Comparison of ENCODE assay signal across 8 cellular contexts in the genomic region with DNA sequence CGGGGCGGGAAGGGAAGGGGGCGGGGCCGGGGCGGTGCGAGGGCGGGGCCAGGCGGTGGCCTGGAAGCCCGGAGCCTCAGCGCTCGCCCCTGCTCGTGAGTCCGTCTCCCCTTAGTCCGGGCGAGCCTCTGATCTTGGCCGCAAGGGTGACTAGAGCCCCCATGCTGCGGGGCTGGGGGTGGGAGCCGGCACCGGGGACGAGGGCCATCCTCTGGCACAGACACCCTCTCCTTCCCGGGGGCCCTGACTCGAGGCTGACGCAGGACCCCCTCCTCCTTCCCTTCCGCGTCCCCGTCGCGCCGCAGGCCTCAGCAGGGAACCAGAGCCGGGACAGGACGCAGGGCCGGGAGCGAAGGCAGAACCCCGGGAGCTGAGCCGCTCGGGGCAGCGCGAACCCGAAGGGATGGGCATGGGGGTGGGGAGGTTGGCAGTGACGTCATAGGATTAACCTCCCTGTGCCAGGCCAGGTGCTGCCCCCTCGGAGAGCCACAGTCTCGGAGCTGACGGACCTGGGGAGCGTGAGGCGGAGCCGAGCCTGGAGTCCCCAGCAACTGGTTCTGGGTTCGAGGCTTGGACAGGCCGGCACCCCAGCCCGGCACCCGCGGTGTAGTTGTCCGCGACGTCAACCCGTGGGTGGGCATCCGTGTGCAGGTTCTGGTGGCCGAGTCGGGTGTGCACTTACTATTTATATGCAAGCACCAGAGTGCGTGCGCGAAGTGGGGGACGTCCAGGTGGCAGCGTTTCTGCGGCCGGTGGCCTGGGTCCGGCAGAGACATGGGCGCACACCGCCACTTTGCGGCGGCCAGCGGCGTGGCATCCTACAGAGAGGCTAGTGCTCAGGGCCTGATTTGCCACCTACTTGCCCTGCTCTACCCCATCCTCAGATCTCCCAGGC. TPM values are rescaled to one million over a fixed set of nuclear protein-coding genes. Genes with fewer than 3 reads are reported as not detected.
DNase-seq lines count a peak whose midpoint lies in the region; ATAC-seq and TF ChIP-seq lines count a peak whose summit lies in the region.

No MANE protein-coding gene starts in this region.

- H3K4me3 ChIP-seq in GM06990 (replicated peaks; ENCODE audit: low read depth, low read length) (peak overlapping the region; percentile 79), fibroblast of the aortic adventitia (ENCODE audit: low read depth, low read length) (peak overlapping the region; percentile 81)

- peak; percentile 62 to 73 for ATAC-seq in natural killer cell treated with Interleukin-12 subunit alpha and Interleukin-12 subunit beta and Interleukin-15 and Interleukin-18, amount 100 ng/mL, for 72 hours
- ATAC-seq in GM18907 (IDR thresholded peaks at IDR 0.05; ENCODE audit: unreplicated experiment) = no peak

- H3K27me3 ChIP-seq in GM06990 (replicated peaks; ENCODE audit: control insufficient read depth, insufficient read depth, low read length) = no peaks in the 10 kb centered on the region; the same call in none of the 2 replicates

- H3K36me3 ChIP-seq in GM06990 (ENCODE audit: control insufficient read depth, insufficient read depth, low read length) = no peaks in the 10 kb centered on the region; the same call in 1 of the 2 replicates

- peaks cover 12 to 19% of the 10 kb centered on the region in 2 donors for H3K4me1 Mint-ChIP-seq in natural killer cell treated with Interleukin-12 subunit alpha and Interleukin-12 subunit beta and Interleukin-15 and Interleukin-18, amount 100 ng/mL, for 72 hours (ENCODE audit: low read depth in 2 of 2)

- H3K36me3 Mint-ChIP-seq in natural killer cell treated with Interleukin-12 subunit alpha and Interleukin-12 subunit beta and Interleukin-15 and Interleukin-18, amount 100 ng/mL, for 72 hours = no peaks in the 10 kb centered on the region

- TF ChIP-seq CTCF in GM06990 (IDR thresholded peaks at IDR 0.05; ENCODE audit: insufficient read depth, low read length, poor library complexity, severe bottlenecking) = peak; percentile 92
- peak; percentile 85 for TF ChIP-seq CTCF in fibroblast of the aortic adventitia (IDR thresholded peaks at IDR 0.05; ENCODE audit: insufficient read depth, low read length)

- peak overlapping the region; percentile 87 for H3K27ac ChIP-seq in substantia nigra (ENCODE audit: low read depth, low read length, poor library complexity, severe bottlenecking)

- DNase-seq in GM06990 (ENCODE audit: extremely low read depth, insufficient read length) (peak; percentile 83), HuH-7.5 (ENCODE audit: low spot score) (peak; percentile 93), RKO (ENCODE audit: low spot score) (peak; percentile 90), fibroblast of the aortic adventitia (ENCODE audit: low read depth) (peak; percentile 69), substantia nigra (lab: John Stamatoyannopoulos, UW) (peak in 47 of 49 donors; percentile 27 to 97 (median 66))
- DNase-seq in activated effector memory CD4-positive, alpha-beta T cell treated with Interleukin-2 at 50 U/mL for 16 hours = peak; percentile 65
- peak; percentile 75 for DNase-seq in natural killer cell treated with Interleukin-12 subunit alpha and Interleukin-12 subunit beta and Interleukin-15 and Interleukin-18, amount 100 ng/mL, for 72 hours (ENCODE audit: low spot score)

- H3K9me3 Mint-ChIP-seq in natural killer cell treated with Interleukin-12 subunit alpha and Interleukin-12 subunit beta and Interleukin-15 and Interleukin-18, amount 100 ng/mL, for 72 hours = no peaks in the 10 kb centered on the region

- H3K4me3 Mint-ChIP-seq in natural killer cell treated with Interleukin-12 subunit alpha and Interleukin-12 subunit beta and Interleukin-15 and Interleukin-18, amount 100 ng/mL, for 72 hours = peak overlapping the region; percentile 86

- peak overlapping the region in 1 of 2 donors; percentile 51 for H3K27ac Mint-ChIP-seq in natural killer cell treated with Interleukin-12 subunit alpha and Interleukin-12 subunit beta and Interleukin-15 and Interleukin-18, amount 100 ng/mL, for 72 hours

- H3K27me3 Mint-ChIP-seq in natural killer cell treated with Interleukin-12 subunit alpha and Interleukin-12 subunit beta and Interleukin-15 and Interleukin-18, amount 100 ng/mL, for 72 hours = peaks cover 0 to 8% of the 10 kb centered on the region in 2 donors

RNA-seq across cellular contexts. Expression of gene PLCD3, which starts 0.5 kb away (rescaled TPM):
- total RNA-seq in fibroblast of the aortic adventitia (ENCODE audit: low replicate concordance) = 56.0 and 86.3 TPM in 2 replicates
- 1 to 10 TPM; 2.7 to 5.9 TPM for total RNA-seq in natural killer cell treated with Interleukin-12 subunit alpha and Interleukin-12 subunit beta and Interleukin-15 and Interleukin-18, amount 100 ng/mL, for 72 hours

RNA-seq across cellular contexts. Expression of gene ACBD4, which starts 2.7 kb away (rescaled TPM):
- 5.9 and 7.4 TPM in 2 replicates for total RNA-seq in fibroblast of the aortic adventitia (ENCODE audit: low replicate concordance)
- 10 to 100 TPM in 1 of 2 donors, 1 to 10 TPM in 1; 8.3 to 14.8 TPM for total RNA-seq in natural killer cell treated with Interleukin-12 subunit alpha and Interleukin-12 subunit beta and Interleukin-15 and Interleukin-18, amount 100 ng/mL, for 72 hours

RNA-seq across cellular contexts. Expression of gene HEXIM1, which starts 15.5 kb away (rescaled TPM):
- total RNA-seq in fibroblast of the aortic adventitia (ENCODE audit: low replicate concordance) = 9.2 and 10.0 TPM in 2 replicates
- 10 to 100 TPM; 48.0 to 66.9 TPM for total RNA-seq in natural killer cell treated with Interleukin-12 subunit alpha and Interleukin-12 subunit beta and Interleukin-15 and Interleukin-18, amount 100 ng/mL, for 72 hours

RNA-seq across cellular contexts. Expression of gene HEXIM2, which starts 28.9 kb away (rescaled TPM):
- 6.1 and 37.7 TPM in 2 replicates for total RNA-seq in fibroblast of the aortic adventitia (ENCODE audit: low replicate concordance)
- 10 to 100 TPM in 1 of 2 donors, 1 to 10 TPM in 1; 6.1 to 10.7 TPM for total RNA-seq in natural killer cell treated with Interleukin-12 subunit alpha and Interleukin-12 subunit beta and Interleukin-15 and Interleukin-18, amount 100 ng/mL, for 72 hours
